ENCODE assay signal across 8 cellular contexts in genomic region chr11:9459573-9460321, GRCh38. TPM values are rescaled to one million over a fixed set of nuclear protein-coding genes. Genes with fewer than 3 reads are reported as not detected.
DNase-seq lines count a peak whose midpoint lies in the region; ATAC-seq, FAIRE-seq and TF ChIP-seq lines count a peak whose summit lies in the region.

No MANE protein-coding gene starts in this region.

- H3K4me1 Mint-ChIP-seq in WTC11: peaks cover 18% of the 10 kb centered on the region

- no peak for ATAC-seq in WTC11
- ATAC-seq in lower lobe of right lung: peak in 1 of 2 donors; percentile 2

- H3K27ac Mint-ChIP-seq in WTC11: peak overlapping the region; percentile 99

- FAIRE-seq in D721Med (lab: Jason Lieb, UNC): peak; percentile 32

- CTCF ChIA-PET in WTC11 (lab: Charles Lee): interaction anchor here (0.6 to 2.1 kb wide), 7 partner anchors 47 to 364 kb away, joined by 3 to 22 read pairs (median 9); no protein-coding TSS in a partner anchor

- DNase-seq in D721Med (ENCODE audit: insufficient read length, low spot score) (no peak), LNCaP clone FGC (ENCODE audit: low read depth) (peak; percentile 15), WTC11 (ENCODE audit: low spot score) (no peak), dermis blood vessel endothelial cell (peak; percentile 68), lower lobe of right lung (no peak), HuH-7.5 (ENCODE audit: low spot score) (no peak), NK-92 (lab: John Stamatoyannopoulos, UW; ENCODE audit: unreplicated experiment) (no peak)
- peak; percentile 5 for DNase-seq in stimulated activated CD8-positive, alpha-beta memory T cell treated with anti-CD3 and anti-CD28 coated beads, Interleukin-12 subunit alpha, Interleukin-12 subunit beta, amount 100 ng/mL, for 1 hour (ENCODE audit: low read depth)

- peaks cover 23% of the 10 kb centered on the region for H3K4me1 ChIP-seq in lower lobe of right lung

- TF ChIP-seq CTCF in D721Med (IDR thresholded peaks at IDR 0.05; ENCODE audit: insufficient read depth, missing control alignments): peak; percentile 6
- no peak for TF ChIP-seq CTCF in LNCaP clone FGC (IDR thresholded peaks at IDR 0.05; ENCODE audit: control insufficient read depth, extremely low read depth, insufficient read depth)
- no peak for TF ChIP-seq CTCF in WTC11 (IDR thresholded peaks at IDR 0.05)
- TF ChIP-seq CTCF in lower lobe of right lung (IDR thresholded peaks at IDR 0.05): no peak

- H3K9me3 Mint-ChIP-seq in WTC11: peaks cover 10% of the 10 kb centered on the region; the same call in 1 of the 2 replicates

- no peaks in the 10 kb centered on the region for H3K27me3 Mint-ChIP-seq in WTC11 (ENCODE audit: low read depth)

- peak overlapping the region; percentile 99 for H3K27ac ChIP-seq in lower lobe of right lung

- POLR2A ChIA-PET in WTC11 (lab: Charles Lee): interaction anchor here (0.5 to 2.6 kb wide), 18 partner anchors 11 to 798 kb away, joined by 3 to 27 read pairs (median 4); partner anchors contain the start of genes DENND5A and WEE1

- H3K9me3 ChIP-seq in lower lobe of right lung: no peaks in the 10 kb centered on the region

- H3K36me3 ChIP-seq in lower lobe of right lung: no peaks in the 10 kb centered on the region

- H3K4me3 Mint-ChIP-seq in WTC11: peak overlapping the region; percentile 98

- H3K36me3 Mint-ChIP-seq in WTC11: peaks cover 5% of the 10 kb centered on the region; the same call in 1 of the 2 replicates

- H3K4me3 ChIP-seq in LNCaP clone FGC (ENCODE audit: low read depth, low read length): peak overlapping the region; percentile 90
- peak overlapping the region; percentile 90 for H3K4me3 ChIP-seq in lower lobe of right lung

- H3K27me3 ChIP-seq in lower lobe of right lung (ENCODE audit: low read depth): no peaks in the 10 kb centered on the region

- intact Hi-C loops in lower lobe of right lung (cut with DNase I): no loop called here

TF ChIP-seq in WTC11, 78 proteins besides CTCF, POLR2A, EP300 and RAD21:
- TF ChIP-seq RELA (CRISPR knock-in tag; IDR thresholded peaks at IDR 0.05; ENCODE audit: borderline replicate concordance) (no peak), PREB (CRISPR knock-in tag; IDR thresholded peaks at IDR 0.05; ENCODE audit: borderline replicate concordance) (no peak)

RNA-seq across cellular contexts. Expression of gene ZNF143, which starts 1.1 kb away (rescaled TPM):
- total RNA-seq in WTC11 (2021) (34.0 to 35.8 TPM (median 34.0 TPM) in 3 replicates), dermis blood vessel endothelial cell (30.1 and 32.4 TPM in 2 replicates), lower lobe of right lung (34.0 TPM)

Comparison
In these comparisons a context has a peak if more than half of its experiments do, and no peak if none do; other contexts are left out.
1. DNase-seq: peak in LNCaP clone FGC (single experiment), dermis blood vessel endothelial cell (single experiment) and stimulated activated CD8-positive, alpha-beta memory T cell treated with anti-CD3 and anti-CD28 coated beads, Interleukin-12 subunit alpha, Interleukin-12 subunit beta, amount 100 ng/mL, for 1 hour (single experiment); none in D721Med (single experiment), WTC11 (single experiment), lower lobe of right lung (single experiment), HuH-7.5 (single experiment) and NK-92 (single experiment).